In genomic region chr1:109984190-109984455, GRCh38 we compare ENCODE assay signal across 8 cellular contexts. TPM values are rescaled to one million over a fixed set of nuclear protein-coding genes. Genes with fewer than 3 reads are reported as not detected.
A peak's percentile ranks its signal among the peaks of the same experiment; 100 is the strongest.
DNase-seq lines count a peak whose midpoint lies in the region; ATAC-seq and TF ChIP-seq lines count a peak whose summit lies in the region.

No MANE protein-coding gene starts in this region.

- peak overlapping the region in 3 of 4 donors; percentile 66 to 75 (median 73) for H3K4me3 ChIP-seq in stomach
- H3K4me3 ChIP-seq in prostate gland, result no peak overlapping the region

- peaks cover 9% of the 10 kb centered on the region for H3K27me3 Mint-ChIP-seq in T-helper 17 cell

- H3K27ac ChIP-seq in stomach (peak overlapping the region; percentile 14 to 99 (median 95)), prostate gland (no peak overlapping the region)

- peak overlapping the region; percentile 99 for H3K4me3 Mint-ChIP-seq in T-helper 17 cell

- peak overlapping the region; percentile 96 for H3K27ac Mint-ChIP-seq in T-helper 17 cell

- H3K9me3 ChIP-seq in T-helper 17 cell (ENCODE audit: control insufficient read depth, low read length, poor library complexity, severe bottlenecking) (no peaks in the 10 kb centered on the region), stomach (no peaks in the 10 kb centered on the region), prostate gland (no peaks in the 10 kb centered on the region)

- ATAC-seq in HG03159 (IDR thresholded peaks at IDR 0.05; ENCODE audit: unreplicated experiment), result peak; percentile 3
- ATAC-seq in T-helper 17 cell, result peak; percentile 4
- peak; percentile 14 to 29 for ATAC-seq in left cardiac atrium
- ATAC-seq in GM19455 (IDR thresholded peaks at IDR 0.05; ENCODE audit: unreplicated experiment), result no peak

- H3K36me3 ChIP-seq in stomach (no peaks in the 10 kb centered on the region), prostate gland (no peaks in the 10 kb centered on the region)

- no peak for TF ChIP-seq POLR2A in stomach (IDR thresholded peaks at IDR 0.05)
- no peak for TF ChIP-seq POLR2A in prostate gland (IDR thresholded peaks at IDR 0.05)

- H3K4me1 ChIP-seq in stomach (peaks cover 53 to 74% (median 56%) of the 10 kb centered on the region in 4 donors), prostate gland (replicated peaks) (peaks cover 4% of the 10 kb centered on the region)

- no peak for TF ChIP-seq CTCF in stomach (IDR thresholded peaks at IDR 0.05)
- no peak for TF ChIP-seq CTCF in prostate gland (IDR thresholded peaks at IDR 0.05)

- TF ChIP-seq EP300 in stomach (IDR thresholded peaks at IDR 0.05), result no peak

- H3K27me3 ChIP-seq in stomach, result no peaks in the 10 kb centered on the region
- H3K27me3 ChIP-seq in prostate gland (replicated peaks; ENCODE audit: insufficient read depth), result no peaks in the 10 kb centered on the region

- H3K4me1 Mint-ChIP-seq in T-helper 17 cell, result peaks cover 34% of the 10 kb centered on the region

- DNase-seq in T-helper 17 cell (no peak), left cardiac atrium (no peak), stomach (no peak), RKO (ENCODE audit: low spot score) (no peak), prostate gland (ENCODE audit: low spot score) (no peak), kidney glomerular epithelial cell (lab: John Stamatoyannopoulos, UW) (no peak)

- intact Hi-C loops in left cardiac atrium (cut with DNase I) (loop anchor here (1.0 to 10.0 kb wide), 7 partner anchors 57 to 439 kb away; partner anchors contain the start of gene GNAI3 (in 1 of the 2)), stomach (cut with DNase I; ENCODE audit: low total_unique reads) (loop anchor here (2.0 to 5.0 kb wide), 2 partner anchors 57 to 207 kb away; no protein-coding TSS in a partner anchor), prostate gland (cut with DNase I) (loop anchor here (1.0 to 5.0 kb wide), 6 partner anchors 57 to 437 kb away; partner anchors contain the start of gene CSF1)

- 6 to 15% (median 11%) methylated on average over 7 of the region's 7 CpGs for WGBS in stomach, 5 donors
- 13% methylated on average over 7 of the region's 7 CpGs for WGBS in prostate gland

- H3K36me3 Mint-ChIP-seq in T-helper 17 cell (ENCODE audit: low read depth), result no peaks in the 10 kb centered on the region

RNA-seq across cellular contexts. Expression of gene AHCYL1, which starts 0.4 kb away (rescaled TPM):
- 10 to 100 TPM; 16.5 to 21.3 TPM for total RNA-seq in T-helper 17 cell
- total RNA-seq in left cardiac atrium, result 10 to 100 TPM; 42.9 to 55.7 TPM
- 10 to 100 TPM; 31.0 to 76.3 (median 73.4) TPM for total RNA-seq in stomach
- polyA plus RNA-seq in stomach, result 10 to 100 TPM; 33.9 to 58.4 (median 40.8) TPM
- 10 to 100 TPM; 47.5 to 51.5 TPM for total RNA-seq in prostate gland

RNA-seq across cellular contexts. Expression of gene STRIP1, which starts 50.3 kb away (rescaled TPM):
- total RNA-seq in T-helper 17 cell, result 10 to 100 TPM; 70.1 to 86.8 TPM
- total RNA-seq in left cardiac atrium, result 10 to 100 TPM; 18.2 to 19.0 TPM
- 100 to 1,000 TPM in 1 of 5 donors, 10 to 100 TPM in 4; 36.9 to 262 (median 59.3) TPM for total RNA-seq in stomach
- 10 to 100 TPM in 1 of 3 donors, 1 to 10 TPM in 2; 6.7 to 10.6 (median 7.6) TPM for polyA plus RNA-seq in stomach
- total RNA-seq in prostate gland, result 10 to 100 TPM; 36.8 to 73.2 TPM

Comparison
In these comparisons a context has a peak if more than half of its experiments do, and no peak if none do; other contexts are left out.
1. H3K27ac ChIP-seq: peak in stomach (5 of 5); none in prostate gland (0 of 2).
2. H3K4me3 ChIP-seq: peak in stomach (3 of 4); none in prostate gland (0 of 2).